ENCODE assay signal across 3 cellular contexts in genomic region chr10:62426086-62426485, GRCh38.
TF ChIP-seq lines count a peak whose summit lies in the region.

No MANE protein-coding gene starts in this region.

TF ChIP-seq in SK-N-SH, 30 proteins besides CTCF, POLR2A, EP300 and RAD21 (continues in another document):
- TF ChIP-seq GATA2 (CRISPR knock-in tag; IDR thresholded peaks at IDR 0.05) (no peak), RCOR1 (IDR thresholded peaks at IDR 0.05; ENCODE audit: low read length) (no peak), MXI1 (IDR thresholded peaks at IDR 0.05; ENCODE audit: low read depth, low read length) (no peak), REST (IDR thresholded peaks at IDR 0.05; ENCODE audit: low read depth, low read length) (no peak), NFIC (IDR thresholded peaks at IDR 0.05; ENCODE audit: borderline replicate concordance) (no peak), RFX5 (IDR thresholded peaks at IDR 0.05; ENCODE audit: low read length) (no peak), TAF1 (IDR thresholded peaks at IDR 0.05; ENCODE audit: borderline replicate concordance, low read depth, low read length) (no peak), JUND (IDR thresholded peaks at IDR 0.05) (peak; percentile 59), TEAD4 (IDR thresholded peaks at IDR 0.05; ENCODE audit: borderline replicate concordance, insufficient read depth) (no peak), PBX3 (IDR thresholded peaks at IDR 0.05) (peak; percentile 22; the same call in 1 of the 2 replicates), USF1 (IDR thresholded peaks at IDR 0.05; ENCODE audit: borderline replicate concordance, low read depth) (no peak), FOSL2 (IDR thresholded peaks at IDR 0.05; ENCODE audit: borderline replicate concordance, low read depth) (peak; percentile 63), SMC3 (IDR thresholded peaks at IDR 0.05; ENCODE audit: low read depth, low read length) (no peak), USF2 (IDR thresholded peaks at IDR 0.05; ENCODE audit: borderline replicate concordance, low read depth, low read length) (no peak), NRF1 (IDR thresholded peaks at IDR 0.05; ENCODE audit: low read depth, low read length) (no peak)

TF ChIP-seq in SK-N-SH treated with all-trans-retinoic acid at 6 μM for 48 hours, 23 proteins besides CTCF, POLR2A, EP300 and RAD21:
- TF ChIP-seq, protein P1, sequence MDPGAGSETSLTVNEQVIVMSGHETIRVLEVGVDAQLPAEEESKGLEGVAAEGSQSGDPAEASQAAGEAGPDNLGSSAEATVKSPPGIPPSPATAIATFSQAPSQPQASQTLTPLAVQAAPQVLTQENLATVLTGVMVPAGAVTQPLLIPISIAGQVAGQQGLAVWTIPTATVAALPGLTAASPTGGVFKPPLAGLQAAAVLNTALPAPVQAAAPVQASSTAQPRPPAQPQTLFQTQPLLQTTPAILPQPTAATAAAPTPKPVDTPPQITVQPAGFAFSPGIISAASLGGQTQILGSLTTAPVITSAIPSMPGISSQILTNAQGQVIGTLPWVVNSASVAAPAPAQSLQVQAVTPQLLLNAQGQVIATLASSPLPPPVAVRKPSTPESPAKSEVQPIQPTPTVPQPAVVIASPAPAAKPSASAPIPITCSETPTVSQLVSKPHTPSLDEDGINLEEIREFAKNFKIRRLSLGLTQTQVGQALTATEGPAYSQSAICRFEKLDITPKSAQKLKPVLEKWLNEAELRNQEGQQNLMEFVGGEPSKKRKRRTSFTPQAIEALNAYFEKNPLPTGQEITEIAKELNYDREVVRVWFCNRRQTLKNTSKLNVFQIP (CRISPR knock-in tag; IDR thresholded peaks at IDR 0.05; ENCODE audit: borderline replicate concordance, low read depth) = no peak
- TF ChIP-seq CSDC2 (CRISPR knock-in tag; IDR thresholded peaks at IDR 0.05) (no peak), TOX (CRISPR knock-in tag; IDR thresholded peaks at IDR 0.05; ENCODE audit: borderline replicate concordance) (no peak), PPARA (CRISPR knock-in tag; IDR thresholded peaks at IDR 0.05; ENCODE audit: borderline replicate concordance) (no peak), TCF4 (CRISPR knock-in tag; IDR thresholded peaks at IDR 0.05; ENCODE audit: borderline replicate concordance) (no peak), ZNF8 (CRISPR knock-in tag; IDR thresholded peaks at IDR 0.05) (no peak), ZNF565 (CRISPR knock-in tag; conservative IDR thresholded peaks at IDR 0.05; ENCODE audit: low read depth) (no peak), ARNTL (CRISPR knock-in tag; IDR thresholded peaks at IDR 0.05; ENCODE audit: borderline replicate concordance, low read depth) (no peak), ESRRG (CRISPR knock-in tag; IDR thresholded peaks at IDR 0.05) (no peak), TSHZ2 (CRISPR knock-in tag; IDR thresholded peaks at IDR 0.05) (no peak), BACH2 (CRISPR knock-in tag; IDR thresholded peaks at IDR 0.05; ENCODE audit: borderline replicate concordance) (no peak), ISL1 (CRISPR knock-in tag; IDR thresholded peaks at IDR 0.05) (no peak), RARB (CRISPR knock-in tag; IDR thresholded peaks at IDR 0.05) (no peak), ZC3H10 (CRISPR knock-in tag; IDR thresholded peaks at IDR 0.05) (no peak), ZFP3 (CRISPR knock-in tag; IDR thresholded peaks at IDR 0.05) (no peak), OSR1 (CRISPR knock-in tag; IDR thresholded peaks at IDR 0.05) (no peak), GLIS3 (CRISPR knock-in tag; IDR thresholded peaks at IDR 0.05) (no peak)
- TF ChIP-seq, protein P2, sequence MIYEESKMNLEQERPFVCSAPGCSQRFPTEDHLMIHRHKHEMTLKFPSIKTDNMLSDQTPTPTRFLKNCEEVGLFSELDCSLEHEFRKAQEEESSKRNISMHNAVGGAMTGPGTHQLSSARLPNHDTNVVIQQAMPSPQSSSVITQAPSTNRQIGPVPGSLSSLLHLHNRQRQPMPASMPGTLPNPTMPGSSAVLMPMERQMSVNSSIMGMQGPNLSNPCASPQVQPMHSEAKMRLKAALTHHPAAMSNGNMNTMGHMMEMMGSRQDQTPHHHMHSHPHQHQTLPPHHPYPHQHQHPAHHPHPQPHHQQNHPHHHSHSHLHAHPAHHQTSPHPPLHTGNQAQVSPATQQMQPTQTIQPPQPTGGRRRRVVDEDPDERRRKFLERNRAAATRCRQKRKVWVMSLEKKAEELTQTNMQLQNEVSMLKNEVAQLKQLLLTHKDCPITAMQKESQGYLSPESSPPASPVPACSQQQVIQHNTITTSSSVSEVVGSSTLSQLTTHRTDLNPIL (CRISPR knock-in tag; IDR thresholded peaks at IDR 0.05; ENCODE audit: low read depth) = no peak

TF ChIP-seq in K562, 482 proteins besides CTCF, POLR2A, EP300 and RAD21:
- no peak for TF ChIP-seq SMAD4 (CRISPR knock-in tag; conservative IDR thresholded peaks at IDR 0.05)
- 0 out of 2 replicates have a peak, but pooled peaks have one; percentile 12 for TF ChIP-seq ATF3 (IDR thresholded peaks at IDR 0.05)
- TF ChIP-seq ATF3 (CRISPR knock-in tag; conservative IDR thresholded peaks at IDR 0.05) = no peak
